8 cellular contexts compared by ENCODE assay signal in genomic region chr1:1779691-1780597, GRCh38. TPM values are rescaled to one million over a fixed set of nuclear protein-coding genes. Genes with fewer than 3 reads are reported as not detected.
DNase-seq lines count a peak whose midpoint lies in the region; ATAC-seq and TF ChIP-seq lines count a peak whose summit lies in the region.

No MANE protein-coding gene starts in this region.

- no peaks in the 10 kb centered on the region for H3K27me3 ChIP-seq in GM23338 (ENCODE audit: insufficient read depth)

- no peaks in the 10 kb centered on the region for H3K9me3 Mint-ChIP-seq in GM23338
- no peaks in the 10 kb centered on the region for H3K9me3 Mint-ChIP-seq in activated T-cell treated with anti-CD3 and anti-CD28 coated beads, Interleukin-2, amount 50 U/mL, for 4 hours

- no peaks in the 10 kb centered on the region for H3K36me3 ChIP-seq in GM23338 (ENCODE audit: insufficient read depth)

- POLR2A ChIA-PET in GM10248 (lab: Yijun Ruan, JAX) = interaction anchor here (0.5 to 0.7 kb wide), 3 partner anchors 10 to 150 kb away, joined by 3 to 5 read pairs (median 3); no protein-coding TSS in a partner anchor

- peaks cover 48% of the 10 kb centered on the region for H3F3A ChIP-seq in GM23338 (replicated peaks; ENCODE audit: low read depth)

- H3K27ac ChIP-seq in GM23338 (ENCODE audit: low read depth) = peak overlapping the region; percentile 88

- H3K9me2 ChIP-seq in GM23338 (ENCODE audit: insufficient read depth) = no peaks in the 10 kb centered on the region

- H3K4me1 ChIP-seq in GM23338 (ENCODE audit: insufficient read depth) = peaks cover 42% of the 10 kb centered on the region

- DNase-seq in GM10248 (ENCODE audit: extremely low spot score) = peak; percentile 82
- DNase-seq in GM23338 (ENCODE audit: low spot score) = peak; percentile 86
- DNase-seq in NCI-H69 (lab: John Stamatoyannopoulos, UW) = peak; percentile 21
- no peak for DNase-seq in activated T-cell treated with anti-CD3 and anti-CD28 coated beads, Interleukin-2, amount 50 U/mL, for 4 hours
- peak; percentile 52 for DNase-seq in globus pallidus (ENCODE audit: low spot score)
- no peak for DNase-seq in sciatic nerve (ENCODE audit: low spot score)
- no peak for DNase-seq in SHP77 treated with DMSO at 0.1 percent for 48 hours (lab: John Stamatoyannopoulos, UW)
- DNase-seq in NCI-H2081 (lab: John Stamatoyannopoulos, UW) = no peak

- TF ChIP-seq CTCF in GM10248 (IDR thresholded peaks at IDR 0.05; ENCODE audit: control extremely low read depth, extremely low read depth, low read depth, missing control alignments) (no peak), GM23338 (conservative IDR thresholded peaks at IDR 0.05; ENCODE audit: low read depth in 2 of 2) (0 out of 4 replicates have a peak, but pooled peaks of 1 of the 2 experiments have one; percentile 3)

- intact Hi-C loops in sciatic nerve (cut with DNase I) = loop anchor here (10.0 kb wide), 1 partner anchor 105 kb away; no protein-coding TSS in a partner anchor

- H4K20me1 ChIP-seq in GM23338 (replicated peaks; ENCODE audit: insufficient read depth) = peaks cover 25% of the 10 kb centered on the region

- H3K27ac Mint-ChIP-seq in GM23338 = peak overlapping the region; percentile 94

- peak overlapping the region; percentile 89 for H3K4me3 ChIP-seq in GM23338

- peak overlapping the region; percentile 81 for H3K4me3 Mint-ChIP-seq in GM23338
- peak overlapping the region; percentile 78 for H3K4me3 Mint-ChIP-seq in activated T-cell treated with anti-CD3 and anti-CD28 coated beads, Interleukin-2, amount 50 U/mL, for 4 hours

- H3K36me3 Mint-ChIP-seq in GM23338 (ENCODE audit: low read depth) = peaks cover 15% of the 10 kb centered on the region
- no peaks in the 10 kb centered on the region for H3K36me3 Mint-ChIP-seq in activated T-cell treated with anti-CD3 and anti-CD28 coated beads, Interleukin-2, amount 50 U/mL, for 4 hours (ENCODE audit: insufficient read depth)

- H2AFZ ChIP-seq in GM23338 = no peak overlapping the region

- peaks cover 30% of the 10 kb centered on the region for H3K79me2 ChIP-seq in GM23338 (replicated peaks; ENCODE audit: insufficient read depth)

- ATAC-seq in GM23338 (peak; percentile 12), sciatic nerve (peak; percentile 48)
- ATAC-seq in activated T-cell treated with anti-CD3 and anti-CD28 coated beads, Interleukin-2, amount 50 U/mL, for 4 hours = peak; percentile 16 to 28

- CTCF ChIA-PET in GM10248 (lab: Yijun Ruan, JAX) = interaction anchor here (0.9 to 2.2 kb wide), 13 partner anchors 9 to 129 kb away, joined by 3 to 12 read pairs (median 4); no protein-coding TSS in a partner anchor

- H3K4me1 Mint-ChIP-seq in GM23338 = peaks cover 56% of the 10 kb centered on the region
- H3K4me1 Mint-ChIP-seq in activated T-cell treated with anti-CD3 and anti-CD28 coated beads, Interleukin-2, amount 50 U/mL, for 4 hours (ENCODE audit: low read depth) = peaks cover 65% of the 10 kb centered on the region

- H3K27me3 Mint-ChIP-seq in GM23338 (ENCODE audit: insufficient read depth, low read depth, poor library complexity) = peaks cover 37% of the 10 kb centered on the region
- no peaks in the 10 kb centered on the region for H3K27me3 Mint-ChIP-seq in activated T-cell treated with anti-CD3 and anti-CD28 coated beads, Interleukin-2, amount 50 U/mL, for 4 hours (ENCODE audit: low read depth)

- H3K4me2 ChIP-seq in GM23338 = peak overlapping the region; percentile 86

TF ChIP-seq in GM23338, 12 proteins besides CTCF, POLR2A, EP300 and RAD21:
- peak; percentile 14; the same call in 1 of the 2 replicates for TF ChIP-seq CREB1 (CRISPR knock-in tag; IDR thresholded peaks at IDR 0.05; ENCODE audit: low read depth)
- no peak for TF ChIP-seq STAT1 (IDR thresholded peaks at IDR 0.05; ENCODE audit: unreplicated experiment)
- peak; percentile 63; the same call in 1 of the 2 replicates for TF ChIP-seq POLR2AphosphoS5 (IDR thresholded peaks at IDR 0.05; ENCODE audit: low read depth)
- 0 out of 2 replicates have a peak, but pooled peaks have one; percentile 27 for TF ChIP-seq NANOG (IDR thresholded peaks at IDR 0.05; ENCODE audit: borderline replicate concordance)
- TF ChIP-seq, protein P1, sequence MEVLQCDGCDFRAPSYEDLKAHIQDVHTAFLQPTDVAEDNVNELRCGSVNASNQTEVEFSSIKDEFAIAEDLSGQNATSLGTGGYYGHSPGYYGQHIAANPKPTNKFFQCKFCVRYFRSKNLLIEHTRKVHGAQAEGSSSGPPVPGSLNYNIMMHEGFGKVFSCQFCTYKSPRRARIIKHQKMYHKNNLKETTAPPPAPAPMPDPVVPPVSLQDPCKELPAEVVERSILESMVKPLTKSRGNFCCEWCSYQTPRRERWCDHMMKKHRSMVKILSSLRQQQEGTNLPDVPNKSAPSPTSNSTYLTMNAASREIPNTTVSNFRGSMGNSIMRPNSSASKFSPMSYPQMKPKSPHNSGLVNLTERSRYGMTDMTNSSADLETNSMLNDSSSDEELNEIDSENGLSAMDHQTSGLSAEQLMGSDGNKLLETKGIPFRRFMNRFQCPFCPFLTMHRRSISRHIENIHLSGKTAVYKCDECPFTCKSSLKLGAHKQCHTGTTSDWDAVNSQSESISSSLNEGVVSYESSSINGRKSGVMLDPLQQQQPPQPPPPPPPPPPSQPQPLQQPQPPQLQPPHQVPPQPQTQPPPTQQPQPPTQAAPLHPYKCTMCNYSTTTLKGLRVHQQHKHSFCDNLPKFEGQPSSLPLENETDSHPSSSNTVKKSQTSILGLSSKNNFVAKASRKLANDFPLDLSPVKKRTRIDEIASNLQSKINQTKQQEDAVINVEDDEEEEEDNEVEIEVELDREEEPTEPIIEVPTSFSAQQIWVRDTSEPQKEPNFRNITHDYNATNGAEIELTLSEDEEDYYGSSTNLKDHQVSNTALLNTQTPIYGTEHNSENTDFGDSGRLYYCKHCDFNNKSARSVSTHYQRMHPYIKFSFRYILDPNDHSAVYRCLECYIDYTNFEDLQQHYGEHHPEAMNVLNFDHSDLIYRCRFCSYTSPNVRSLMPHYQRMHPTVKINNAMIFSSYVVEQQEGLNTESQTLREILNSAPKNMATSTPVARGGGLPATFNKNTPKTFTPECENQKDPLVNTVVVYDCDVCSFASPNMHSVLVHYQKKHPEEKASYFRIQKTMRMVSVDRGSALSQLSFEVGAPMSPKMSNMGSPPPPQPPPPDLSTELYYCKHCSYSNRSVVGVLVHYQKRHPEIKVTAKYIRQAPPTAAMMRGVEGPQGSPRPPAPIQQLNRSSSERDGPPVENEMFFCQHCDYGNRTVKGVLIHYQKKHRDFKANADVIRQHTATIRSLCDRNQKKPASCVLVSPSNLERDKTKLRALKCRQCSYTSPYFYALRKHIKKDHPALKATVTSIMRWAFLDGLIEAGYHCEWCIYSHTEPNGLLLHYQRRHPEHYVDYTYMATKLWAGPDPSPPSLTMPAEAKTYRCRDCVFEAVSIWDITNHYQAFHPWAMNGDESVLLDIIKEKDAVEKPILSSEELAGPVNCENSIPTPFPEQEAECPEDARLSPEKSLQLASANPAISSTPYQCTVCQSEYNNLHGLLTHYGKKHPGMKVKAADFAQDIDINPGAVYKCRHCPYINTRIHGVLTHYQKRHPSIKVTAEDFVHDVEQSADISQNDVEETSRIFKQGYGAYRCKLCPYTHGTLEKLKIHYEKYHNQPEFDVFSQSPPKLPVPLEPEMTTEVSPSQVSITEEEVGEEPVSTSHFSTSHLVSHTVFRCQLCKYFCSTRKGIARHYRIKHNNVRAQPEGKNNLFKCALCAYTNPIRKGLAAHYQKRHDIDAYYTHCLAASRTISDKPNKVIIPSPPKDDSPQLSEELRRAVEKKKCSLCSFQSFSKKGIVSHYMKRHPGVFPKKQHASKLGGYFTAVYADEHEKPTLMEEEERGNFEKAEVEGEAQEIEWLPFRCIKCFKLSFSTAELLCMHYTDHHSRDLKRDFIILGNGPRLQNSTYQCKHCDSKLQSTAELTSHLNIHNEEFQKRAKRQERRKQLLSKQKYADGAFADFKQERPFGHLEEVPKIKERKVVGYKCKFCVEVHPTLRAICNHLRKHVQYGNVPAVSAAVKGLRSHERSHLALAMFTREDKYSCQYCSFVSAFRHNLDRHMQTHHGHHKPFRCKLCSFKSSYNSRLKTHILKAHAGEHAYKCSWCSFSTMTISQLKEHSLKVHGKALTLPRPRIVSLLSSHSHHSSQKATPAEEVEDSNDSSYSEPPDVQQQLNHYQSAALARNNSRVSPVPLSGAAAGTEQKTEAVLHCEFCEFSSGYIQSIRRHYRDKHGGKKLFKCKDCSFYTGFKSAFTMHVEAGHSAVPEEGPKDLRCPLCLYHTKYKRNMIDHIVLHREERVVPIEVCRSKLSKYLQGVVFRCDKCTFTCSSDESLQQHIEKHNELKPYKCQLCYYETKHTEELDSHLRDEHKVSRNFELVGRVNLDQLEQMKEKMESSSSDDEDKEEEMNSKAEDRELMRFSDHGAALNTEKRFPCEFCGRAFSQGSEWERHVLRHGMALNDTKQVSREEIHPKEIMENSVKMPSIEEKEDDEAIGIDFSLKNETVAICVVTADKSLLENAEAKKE (CRISPR knock-in tag; IDR thresholded peaks at IDR 0.05) = peak; percentile 19; the same call in 1 of the 2 replicates

RNA-seq across cellular contexts. Expression of gene NADK, which starts 1.7 kb away (rescaled TPM):
- 62.8 and 73.2 TPM in 2 replicates for total RNA-seq in GM23338 (2014; rRNA removed; shearing (Covaris generic))
- 45.3 and 47.2 TPM in 2 replicates for polyA plus RNA-seq in GM23338 (2016; fragmentation: Nextera tagmentation; extraction: Ambion mirVana)
- total RNA-seq in activated T-cell treated with anti-CD3 and anti-CD28 coated beads, Interleukin-2, amount 50 U/mL, for 4 hours = 100 to 1,000 TPM in 2 of 3 donors, 10 to 100 TPM in 1; 98.7 to 108 (median 106) TPM
- 77.3 TPM for total RNA-seq in sciatic nerve

RNA-seq across cellular contexts. Expression of gene CDK11A, which starts 55.8 kb away (rescaled TPM):
- 19.6 and 22.8 TPM in 2 replicates for total RNA-seq in GM23338 (2014; rRNA removed; shearing (Covaris generic))
- 72.6 and 76.1 TPM in 2 replicates for polyA plus RNA-seq in GM23338 (2016; fragmentation: Nextera tagmentation; extraction: Ambion mirVana)
- 100 to 1,000 TPM in 2 of 3 donors, 10 to 100 TPM in 1; 90.1 to 143 (median 126) TPM for total RNA-seq in activated T-cell treated with anti-CD3 and anti-CD28 coated beads, Interleukin-2, amount 50 U/mL, for 4 hours
- 51.5 TPM for total RNA-seq in sciatic nerve

Comparison
In these comparisons a context has a peak if more than half of its experiments do, and no peak if none do; other contexts are left out.
1. DNase-seq: peak in GM10248 (single experiment), GM23338 (single experiment), NCI-H69 (single experiment) and globus pallidus (single experiment); none in activated T-cell treated with anti-CD3 and anti-CD28 coated beads, Interleukin-2, amount 50 U/mL, for 4 hours (single experiment), sciatic nerve (single experiment), SHP77 treated with DMSO at 0.1 percent for 48 hours (single experiment) and NCI-H2081 (0 of 2).
2. Peak in every context shown above with its lines, with median percentiles within 50 percentile points of each other: ATAC-seq.